Comparison of ENCODE assay signal across 9 cellular contexts in the genomic region with DNA sequence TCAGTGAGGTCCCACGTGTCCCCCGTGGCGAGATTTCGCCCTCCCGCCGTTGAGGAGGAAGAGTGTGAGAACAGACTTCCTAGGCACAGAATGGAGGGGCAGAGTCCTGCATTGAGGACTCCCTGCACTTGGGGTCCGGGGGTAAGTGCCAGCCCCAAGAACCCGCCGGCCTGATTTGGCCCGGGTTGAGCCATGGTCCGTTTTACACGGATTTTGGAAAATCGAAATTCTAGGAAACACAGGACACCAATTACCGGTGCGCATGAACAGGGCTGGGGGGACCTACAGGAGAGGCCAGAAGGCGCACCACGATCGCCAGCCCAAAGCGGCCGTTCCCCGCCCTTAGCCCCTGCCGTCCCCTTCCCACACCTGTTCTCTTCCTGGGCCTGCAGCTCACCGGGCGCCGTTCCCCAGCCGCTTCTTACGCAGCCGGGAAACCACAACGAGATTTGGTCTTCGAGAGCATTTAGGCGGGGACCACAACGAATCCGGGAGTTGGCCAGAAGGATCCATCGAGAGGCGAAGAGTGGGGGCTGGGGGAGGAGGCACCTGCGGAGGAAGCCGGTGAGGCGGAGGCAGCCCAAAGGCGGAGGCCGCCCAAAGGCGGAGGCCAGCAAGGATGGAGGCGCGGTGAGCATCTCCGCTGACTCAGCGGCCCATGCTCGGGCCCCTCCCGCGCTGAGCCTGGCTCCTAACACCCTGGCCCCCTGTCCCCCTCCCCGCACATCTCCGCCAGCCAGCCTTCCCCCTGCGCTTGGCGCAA. TPM values are rescaled to one million over a fixed set of nuclear protein-coding genes. Genes with fewer than 3 reads are reported as not detected.
A peak's percentile ranks its signal among the peaks of the same experiment; 100 is the strongest.
DNase-seq lines count a peak whose midpoint lies in the region; ATAC-seq, FAIRE-seq and TF ChIP-seq lines count a peak whose summit lies in the region.
"Had no signal": no experiment of that assay in that cellular context is flagged by ENCODE, and none has a peak within 500 bp of the region (broad histone marks: within the 10 kb centered on the region; RNA-seq: fewer than 3 reads in every experiment).

No MANE protein-coding gene starts in this region.

- no peak for TF ChIP-seq POLR2A in HepG2 (IDR thresholded peaks at IDR 0.05; ENCODE audit: insufficient read depth in 1 of 2, low read depth in 2 of 2, low read length in 2 of 2)

- H2AFZ ChIP-seq in GM23338 (peak overlapping the region; percentile 94), HepG2 (ENCODE audit: low read length) (no peak overlapping the region)

- H3K4me1 ChIP-seq in BE2C = peaks cover 6% of the 10 kb centered on the region
- H3K4me1 ChIP-seq in GM23338 (ENCODE audit: insufficient read depth) = peaks cover 17% of the 10 kb centered on the region; the same call in 1 of the 2 replicates
- H3K4me1 ChIP-seq in HepG2 (ENCODE audit: insufficient read depth, low read length) = peaks cover 48% of the 10 kb centered on the region

- peak; percentile 13 for ATAC-seq in GM23338
- ATAC-seq in HepG2 = no peak; the same call in 1 of the 3 replicates
- no peak for ATAC-seq in GM18868 (IDR thresholded peaks at IDR 0.05; ENCODE audit: unreplicated experiment)
- no peak for ATAC-seq in HG03196 (IDR thresholded peaks at IDR 0.05; ENCODE audit: unreplicated experiment)
- no peak for ATAC-seq in GM21529 (IDR thresholded peaks at IDR 0.05; ENCODE audit: unreplicated experiment)
- no peak for ATAC-seq in GM18870 (IDR thresholded peaks at IDR 0.05; ENCODE audit: unreplicated experiment)

- no peak for FAIRE-seq in HepG2 (lab: Jason Lieb, UNC)

- peak; percentile 83 for DNase-seq in BE2C
- peak; percentile 65 for DNase-seq in GM23338 (ENCODE audit: low spot score)
- DNase-seq in activated CD4-positive, alpha-beta T cell treated with anti-CD3 and anti-CD28 coated beads, Interleukin-2, amount 10 ng/mL, durations not matched to agents 7 days and 5 days = peak; percentile 29
- DNase-seq in HepG2 (ENCODE audit: low spot score) = no peak

- H3K9me3 ChIP-seq in BE2C (no peaks in the 10 kb centered on the region; the same call in 1 of the 2 replicates), HepG2 (ENCODE audit: low read length) (no peaks in the 10 kb centered on the region)

- WGBS in HepG2 (ENCODE audit: low lambda C conversion rate) = 85% methylated on average over 52 of the region's 52 CpGs

- BruUV-seq in HepG2 (replicated peaks; lab: Mats Ljungman, UMichigan) = no TSS peak

- POLR2A ChIA-PET in activated CD4-positive, alpha-beta T cell treated with anti-CD3 and anti-CD28 coated beads, Interleukin-2, amount 10 ng/mL, durations not matched to agents 7 days and 5 days (lab: Charles Lee) = no interaction called here
- POLR2A ChIA-PET in HepG2 (lab: Yijun Ruan, JAX) = interaction anchor here (1.0 to 2.4 kb wide), 7 partner anchors 8 to 31 kb away, joined by 3 to 31 read pairs (median 11); a partner anchor contains a TSS

- peak overlapping the region; percentile 64 for H3K4me3 Mint-ChIP-seq in GM23338
- peak overlapping the region; percentile 41 for H3K4me3 Mint-ChIP-seq in activated CD4-positive, alpha-beta T cell treated with anti-CD3 and anti-CD28 coated beads, Interleukin-2, amount 10 ng/mL, durations not matched to agents 7 days and 5 days

- H3K4me3 ChIP-seq in BE2C (ENCODE audit: low read depth, low read length) = peak overlapping the region; percentile 74
- H3K4me3 ChIP-seq in GM23338 = peak overlapping the region; percentile 57
- peak overlapping the region; percentile 43 to 63 (median 62); a peak in 5 of 6 replicates for H3K4me3 ChIP-seq in HepG2 (replicated peaks in 1 of 3; ENCODE audit: insufficient read depth in 1 of 3, low read depth in 2 of 3, low read length in 3 of 3)

- H3K9ac ChIP-seq in HepG2 (ENCODE audit: insufficient read depth, low read depth, low read length) = peak overlapping the region; percentile 68

- in situ Hi-C loops in HepG2 (cut with HindIII; ENCODE audit: extremely low pct_ligation_motif_present, low pct_unique_long_range_greater_than_20kb) = no loop called here

- H3K4me1 Mint-ChIP-seq in GM23338 = peaks cover 12% of the 10 kb centered on the region
- peaks cover 37% of the 10 kb centered on the region for H3K4me1 Mint-ChIP-seq in activated CD4-positive, alpha-beta T cell treated with anti-CD3 and anti-CD28 coated beads, Interleukin-2, amount 10 ng/mL, durations not matched to agents 7 days and 5 days

- TF ChIP-seq CTCF in BE2C (IDR thresholded peaks at IDR 0.05; ENCODE audit: low read depth, low read length) (no peak), GM23338 (conservative IDR thresholded peaks at IDR 0.05; ENCODE audit: low read depth in 2 of 2) (no peak), HepG2 (CRISPR knock-in tag; IDR thresholded peaks at IDR 0.05) (no peak)

- H3K36me3 ChIP-seq in BE2C (peaks cover 42% of the 10 kb centered on the region), GM23338 (ENCODE audit: insufficient read depth) (no peaks in the 10 kb centered on the region), HepG2 (replicated peaks in 1 of 2; ENCODE audit: control insufficient read depth in 1 of 2, insufficient read depth in 2 of 2, low read length in 2 of 2) (peaks cover 8% of the 10 kb centered on the region in 2 experiments; a peak in 4 of 5 replicates)

- H3K27ac ChIP-seq in GM23338 (ENCODE audit: low read depth) = no peak overlapping the region
- H3K27ac ChIP-seq in HepG2 (ENCODE audit: extremely low read length, insufficient read depth, low read length) = peak overlapping the region; percentile 27

- TF ChIP-seq EP300 in HepG2 (IDR thresholded peaks at IDR 0.05; ENCODE audit: low read depth in 2 of 2, low read length in 2 of 2) (no peak), HepG2 (CRISPR knock-in tag; IDR thresholded peaks at IDR 0.05; ENCODE audit: borderline replicate concordance) (no peak)

- H3K4me2 ChIP-seq in GM23338 (peak overlapping the region; percentile 80), HepG2 (ENCODE audit: low read depth, low read length) (peak overlapping the region; percentile 75)

- H3K27ac Mint-ChIP-seq in GM23338 = no peak overlapping the region
- no peak overlapping the region for H3K27ac Mint-ChIP-seq in activated CD4-positive, alpha-beta T cell treated with anti-CD3 and anti-CD28 coated beads, Interleukin-2, amount 10 ng/mL, durations not matched to agents 7 days and 5 days

- peaks cover 7% of the 10 kb centered on the region for H3K9me2 ChIP-seq in GM23338 (ENCODE audit: insufficient read depth)

- H3K79me2 ChIP-seq in GM23338 (replicated peaks; ENCODE audit: insufficient read depth) (no peaks in the 10 kb centered on the region), HepG2 (ENCODE audit: insufficient read depth, low read length) (no peaks in the 10 kb centered on the region)

- H3K9me3 Mint-ChIP-seq in GM23338 = peaks cover 24% of the 10 kb centered on the region
- no peaks in the 10 kb centered on the region for H3K9me3 Mint-ChIP-seq in activated CD4-positive, alpha-beta T cell treated with anti-CD3 and anti-CD28 coated beads, Interleukin-2, amount 10 ng/mL, durations not matched to agents 7 days and 5 days

- peaks cover 8% of the 10 kb centered on the region for H3K36me3 Mint-ChIP-seq in GM23338 (ENCODE audit: low read depth)
- H3K36me3 Mint-ChIP-seq in activated CD4-positive, alpha-beta T cell treated with anti-CD3 and anti-CD28 coated beads, Interleukin-2, amount 10 ng/mL, durations not matched to agents 7 days and 5 days (ENCODE audit: low read depth) = peaks cover 10% of the 10 kb centered on the region

- no peaks in the 10 kb centered on the region; the same call in 1 of the 2 replicates for H4K20me1 ChIP-seq in GM23338 (replicated peaks; ENCODE audit: insufficient read depth)
- no peaks in the 10 kb centered on the region for H4K20me1 ChIP-seq in HepG2 (ENCODE audit: insufficient read depth, low read length)

- intact Hi-C loops in HepG2 (cut with micrococcal nuclease; ENCODE audit: unreplicated experiment) = no loop called here

- CTCF ChIA-PET in activated CD4-positive, alpha-beta T cell treated with anti-CD3 and anti-CD28 coated beads, Interleukin-2, amount 10 ng/mL, durations not matched to agents 7 days and 5 days (lab: Charles Lee) = interaction anchor here (1.0 to 2.7 kb wide), 7 partner anchors 9 to 73 kb away, joined by 3 to 9 read pairs (median 4); no protein-coding TSS in a partner anchor
- CTCF ChIA-PET in HepG2 (lab: Yijun Ruan, JAX; ENCODE audit: low intra/inter-chr PET ratio, low total read pairs) = no interaction called here

- TF ChIP-seq RAD21 in HepG2 (CRISPR knock-in tag; IDR thresholded peaks at IDR 0.05) = no peak; the same call in 1 of the 2 replicates

- H3K27me3 Mint-ChIP-seq in GM23338 (ENCODE audit: insufficient read depth, low read depth, poor library complexity) = peaks cover 94% of the 10 kb centered on the region
- peaks cover 70% of the 10 kb centered on the region for H3K27me3 Mint-ChIP-seq in activated CD4-positive, alpha-beta T cell treated with anti-CD3 and anti-CD28 coated beads, Interleukin-2, amount 10 ng/mL, durations not matched to agents 7 days and 5 days

- peaks cover 5% of the 10 kb centered on the region; the same call in 1 of the 2 replicates for H3F3A ChIP-seq in GM23338 (replicated peaks; ENCODE audit: low read depth)

- H3K27me3 ChIP-seq in BE2C (no peaks in the 10 kb centered on the region), GM23338 (ENCODE audit: insufficient read depth) (peaks cover 100% of the 10 kb centered on the region), HepG2 (ENCODE audit: control insufficient read depth in 1 of 2, insufficient read depth in 2 of 2, low read length in 2 of 2) (no peaks in the 10 kb centered on the region)

RNA-seq across cellular contexts. Expression of a gene that starts 0.5 kb away (rescaled TPM):
- 27.0 TPM for polyA plus RNA-seq in BE2C (2012; ENCODE audit: insufficient read depth, insufficient read length, low read depth)
- 0.21 TPM in 1 of 2 replicates, not detected in the other for total RNA-seq in GM23338 (2014; rRNA removed; shearing (Covaris generic))
- 0.16 TPM in 1 of 2 replicates, not detected in the other for polyA plus RNA-seq in GM23338 (2016; fragmentation: Nextera tagmentation; extraction: Ambion mirVana)
- total RNA-seq in activated CD4-positive, alpha-beta T cell treated with anti-CD3 and anti-CD28 coated beads, Interleukin-2, amount 10 ng/mL, durations not matched to agents 7 days and 5 days = under 1 TPM; 0.40 to 0.52 TPM
- 0.20 TPM in 1 of 2 replicates, not detected in the other for total RNA-seq in HepG2 (2016; rRNA removed; fragmentation: Illumina TruSeq; extraction: Trizol)
- total RNA-seq in HepG2 (2016; cell fraction: cytosol; rRNA removed; fragmentation: Illumina TruSeq; extraction: Trizol; ENCODE audit: low read depth) = 0.10 and 0.26 TPM in 2 replicates
- total RNA-seq in HepG2 (2016; cell fraction: insoluble cytoplasmic fraction; rRNA removed; fragmentation: Illumina TruSeq; extraction: Trizol) = 0.28 TPM in 1 of 2 replicates, not detected in the other
- total RNA-seq in HepG2 (2016; cell fraction: membrane; rRNA removed; fragmentation: Illumina TruSeq; extraction: Trizol) = 0.28 TPM in 1 of 2 replicates, not detected in the other
- total RNA-seq in HepG2 (2016; cell fraction: nucleus; rRNA removed; fragmentation: Illumina TruSeq; extraction: Trizol) = not detected in 2 replicates
- 0.05 and 0.09 TPM in 2 replicates for polyA plus RNA-seq in HepG2 (2011; rRNA removed)
- 0.10 and 0.17 TPM in 2 replicates for polyA plus RNA-seq in HepG2 (2011; cell fraction: cytosol; rRNA removed)
- polyA plus RNA-seq in HepG2 (2011; cell fraction: nucleus; rRNA removed) = 0.35 and 0.92 TPM in 2 replicates
- 4.1 and 5.8 TPM in 2 replicates for polyA plus RNA-seq in HepG2 (2012)
- 0.09 and 0.26 TPM in 2 replicates for polyA plus RNA-seq in HepG2 (2016; cell fraction: cytosol; fragmentation: Illumina TruSeq; extraction: Trizol; ENCODE audit: low read depth)
- 0.26 TPM in 1 of 2 replicates, not detected in the other for polyA plus RNA-seq in HepG2 (2016; cell fraction: insoluble cytoplasmic fraction; fragmentation: Illumina TruSeq; extraction: Trizol; ENCODE audit: low read depth)
- 0.62 TPM in 1 of 2 replicates, not detected in the other for polyA plus RNA-seq in HepG2 (2016; cell fraction: membrane; fragmentation: Illumina TruSeq; extraction: Trizol; ENCODE audit: low read depth)
- polyA plus RNA-seq in HepG2 (2016; cell fraction: nucleus; fragmentation: Illumina TruSeq; extraction: Trizol; ENCODE audit: insufficient read depth, low read depth) = 0.66 TPM in 1 of 2 replicates, not detected in the other
- not detected in 2 replicates for polyA minus RNA-seq in HepG2 (2011; rRNA and poly(A)+ RNA removed; ENCODE audit: low replicate concordance)
- not detected in 2 replicates for polyA minus RNA-seq in HepG2 (2011; cell fraction: cytosol; rRNA and poly(A)+ RNA removed)
- not detected in 2 replicates for polyA minus RNA-seq in HepG2 (2011; cell fraction: nucleus; rRNA and poly(A)+ RNA removed)

RNA-seq across cellular contexts. Expression of a gene that starts 6.3 kb away (rescaled TPM):
- 24.9 TPM for polyA plus RNA-seq in BE2C (2012; ENCODE audit: insufficient read depth, insufficient read length, low read depth)
- 10.9 and 14.3 TPM in 2 replicates for total RNA-seq in GM23338 (2014; rRNA removed; shearing (Covaris generic))
- polyA plus RNA-seq in GM23338 (2016; fragmentation: Nextera tagmentation; extraction: Ambion mirVana) (13.1 and 13.4 TPM in 2 replicates), HepG2 (2011; rRNA removed) (22.6 and 22.7 TPM in 2 replicates)
- 10 to 100 TPM; 25.8 to 35.6 TPM for total RNA-seq in activated CD4-positive, alpha-beta T cell treated with anti-CD3 and anti-CD28 coated beads, Interleukin-2, amount 10 ng/mL, durations not matched to agents 7 days and 5 days
- 14.2 and 20.4 TPM in 2 replicates for total RNA-seq in HepG2 (2016; rRNA removed; fragmentation: Illumina TruSeq; extraction: Trizol)
- 37.5 and 42.0 TPM in 2 replicates for total RNA-seq in HepG2 (2016; cell fraction: cytosol; rRNA removed; fragmentation: Illumina TruSeq; extraction: Trizol; ENCODE audit: low read depth)
- 15.5 and 15.6 TPM in 2 replicates for total RNA-seq in HepG2 (2016; cell fraction: insoluble cytoplasmic fraction; rRNA removed; fragmentation: Illumina TruSeq; extraction: Trizol)
- 29.0 and 31.0 TPM in 2 replicates for total RNA-seq in HepG2 (2016; cell fraction: membrane; rRNA removed; fragmentation: Illumina TruSeq; extraction: Trizol)
- 16.2 and 22.2 TPM in 2 replicates for total RNA-seq in HepG2 (2016; cell fraction: nucleus; rRNA removed; fragmentation: Illumina TruSeq; extraction: Trizol)
- 19.8 and 22.8 TPM in 2 replicates for polyA plus RNA-seq in HepG2 (2011; cell fraction: cytosol; rRNA removed)
- 37.4 and 90.3 TPM in 2 replicates for polyA plus RNA-seq in HepG2 (2011; cell fraction: nucleus; rRNA removed)
- polyA plus RNA-seq in HepG2 (2012) = 14.2 and 15.2 TPM in 2 replicates
- polyA plus RNA-seq in HepG2 (2016; cell fraction: cytosol; fragmentation: Illumina TruSeq; extraction: Trizol; ENCODE audit: low read depth) = 20.8 and 23.0 TPM in 2 replicates
- polyA plus RNA-seq in HepG2 (2016; cell fraction: insoluble cytoplasmic fraction; fragmentation: Illumina TruSeq; extraction: Trizol; ENCODE audit: low read depth) = 13.9 and 16.9 TPM in 2 replicates
- polyA plus RNA-seq in HepG2 (2016; cell fraction: membrane; fragmentation: Illumina TruSeq; extraction: Trizol; ENCODE audit: low read depth) = 18.0 and 18.6 TPM in 2 replicates
- polyA plus RNA-seq in HepG2 (2016; cell fraction: nucleus; fragmentation: Illumina TruSeq; extraction: Trizol; ENCODE audit: insufficient read depth, low read depth) = 44.9 and 46.7 TPM in 2 replicates
- 19.3 and 42.8 TPM in 2 replicates for polyA minus RNA-seq in HepG2 (2011; rRNA and poly(A)+ RNA removed; ENCODE audit: low replicate concordance)
- 14.1 and 14.9 TPM in 2 replicates for polyA minus RNA-seq in HepG2 (2011; cell fraction: cytosol; rRNA and poly(A)+ RNA removed)
- 22.8 and 25.0 TPM in 2 replicates for polyA minus RNA-seq in HepG2 (2011; cell fraction: nucleus; rRNA and poly(A)+ RNA removed)

RNA-seq across cellular contexts. Expression of a gene that starts 12.2 kb away (rescaled TPM):
- 15.8 TPM for polyA plus RNA-seq in BE2C (2012; ENCODE audit: insufficient read depth, insufficient read length, low read depth)
- 0.52 and 0.74 TPM in 2 replicates for total RNA-seq in GM23338 (2014; rRNA removed; shearing (Covaris generic))
- polyA plus RNA-seq in GM23338 (2016; fragmentation: Nextera tagmentation; extraction: Ambion mirVana) (0.32 and 0.54 TPM in 2 replicates), HepG2 (2011; rRNA removed) (72.9 and 89.8 TPM in 2 replicates)
- total RNA-seq in activated CD4-positive, alpha-beta T cell treated with anti-CD3 and anti-CD28 coated beads, Interleukin-2, amount 10 ng/mL, durations not matched to agents 7 days and 5 days = under 1 TPM; 0.25 to 0.52 TPM
- 23.9 and 27.6 TPM in 2 replicates for total RNA-seq in HepG2 (2016; rRNA removed; fragmentation: Illumina TruSeq; extraction: Trizol)
- total RNA-seq in HepG2 (2016; cell fraction: cytosol; rRNA removed; fragmentation: Illumina TruSeq; extraction: Trizol; ENCODE audit: low read depth) = 2.6 and 3.3 TPM in 2 replicates
- 22.2 and 26.8 TPM in 2 replicates for total RNA-seq in HepG2 (2016; cell fraction: insoluble cytoplasmic fraction; rRNA removed; fragmentation: Illumina TruSeq; extraction: Trizol)
- total RNA-seq in HepG2 (2016; cell fraction: membrane; rRNA removed; fragmentation: Illumina TruSeq; extraction: Trizol) = 5.5 and 6.0 TPM in 2 replicates
- 33.6 and 38.9 TPM in 2 replicates for total RNA-seq in HepG2 (2016; cell fraction: nucleus; rRNA removed; fragmentation: Illumina TruSeq; extraction: Trizol)
- polyA plus RNA-seq in HepG2 (2011; cell fraction: cytosol; rRNA removed) = 26.2 and 34.1 TPM in 2 replicates
- polyA plus RNA-seq in HepG2 (2011; cell fraction: nucleus; rRNA removed) = 328 and 444 TPM in 2 replicates
- polyA plus RNA-seq in HepG2 (2012) = 18.7 and 45.3 TPM in 2 replicates
- polyA plus RNA-seq in HepG2 (2016; cell fraction: cytosol; fragmentation: Illumina TruSeq; extraction: Trizol; ENCODE audit: low read depth) = 1.8 and 2.4 TPM in 2 replicates
- polyA plus RNA-seq in HepG2 (2016; cell fraction: insoluble cytoplasmic fraction; fragmentation: Illumina TruSeq; extraction: Trizol; ENCODE audit: low read depth) = 24.5 and 26.6 TPM in 2 replicates
- polyA plus RNA-seq in HepG2 (2016; cell fraction: membrane; fragmentation: Illumina TruSeq; extraction: Trizol; ENCODE audit: low read depth) = 3.1 and 3.3 TPM in 2 replicates
- polyA plus RNA-seq in HepG2 (2016; cell fraction: nucleus; fragmentation: Illumina TruSeq; extraction: Trizol; ENCODE audit: insufficient read depth, low read depth) = 74.4 and 79.7 TPM in 2 replicates
- 0.37 and 58.7 TPM in 2 replicates for polyA minus RNA-seq in HepG2 (2011; rRNA and poly(A)+ RNA removed; ENCODE audit: low replicate concordance)
- polyA minus RNA-seq in HepG2 (2011; cell fraction: cytosol; rRNA and poly(A)+ RNA removed) = 15.7 and 18.8 TPM in 2 replicates
- polyA minus RNA-seq in HepG2 (2011; cell fraction: nucleus; rRNA and poly(A)+ RNA removed) = 68.4 and 72.2 TPM in 2 replicates
- total RNA-seq: mononuclear cell had no signal

RNA-seq across cellular contexts. Expression of a gene that starts 14.4 kb away (rescaled TPM):
- 3.0 TPM for polyA plus RNA-seq in BE2C (2012; ENCODE audit: insufficient read depth, insufficient read length, low read depth)
- total RNA-seq in GM23338 (2014; rRNA removed; shearing (Covaris generic)) = 0.24 TPM in 1 of 2 replicates, not detected in the other
- polyA plus RNA-seq in GM23338 (2016; fragmentation: Nextera tagmentation; extraction: Ambion mirVana) = 0.57 and 0.82 TPM in 2 replicates
- total RNA-seq in activated CD4-positive, alpha-beta T cell treated with anti-CD3 and anti-CD28 coated beads, Interleukin-2, amount 10 ng/mL, durations not matched to agents 7 days and 5 days = under 1 TPM in 1 of 2 experiments, not detected in 1; 0.25 TPM
- total RNA-seq in HepG2 (2016; rRNA removed; fragmentation: Illumina TruSeq; extraction: Trizol) = 4.0 and 8.1 TPM in 2 replicates
- total RNA-seq in HepG2 (2016; cell fraction: cytosol; rRNA removed; fragmentation: Illumina TruSeq; extraction: Trizol; ENCODE audit: low read depth) = 1.6 and 4.3 TPM in 2 replicates
- total RNA-seq in HepG2 (2016; cell fraction: insoluble cytoplasmic fraction; rRNA removed; fragmentation: Illumina TruSeq; extraction: Trizol) = 7.3 and 8.7 TPM in 2 replicates
- total RNA-seq in HepG2 (2016; cell fraction: membrane; rRNA removed; fragmentation: Illumina TruSeq; extraction: Trizol) = 2.9 and 6.9 TPM in 2 replicates
- total RNA-seq in HepG2 (2016; cell fraction: nucleus; rRNA removed; fragmentation: Illumina TruSeq; extraction: Trizol) = 6.7 and 10.5 TPM in 2 replicates
- polyA plus RNA-seq in HepG2 (2011; rRNA removed) = 6.4 and 7.3 TPM in 2 replicates
- polyA plus RNA-seq in HepG2 (2011; cell fraction: cytosol; rRNA removed) = 5.1 and 7.2 TPM in 2 replicates
- 43.6 and 46.5 TPM in 2 replicates for polyA plus RNA-seq in HepG2 (2011; cell fraction: nucleus; rRNA removed)
- polyA plus RNA-seq in HepG2 (2012) = 7.8 and 8.2 TPM in 2 replicates
- 3.0 and 3.5 TPM in 2 replicates for polyA plus RNA-seq in HepG2 (2016; cell fraction: cytosol; fragmentation: Illumina TruSeq; extraction: Trizol; ENCODE audit: low read depth)
- polyA plus RNA-seq in HepG2 (2016; cell fraction: insoluble cytoplasmic fraction; fragmentation: Illumina TruSeq; extraction: Trizol; ENCODE audit: low read depth) = 8.9 and 9.5 TPM in 2 replicates
- polyA plus RNA-seq in HepG2 (2016; cell fraction: membrane; fragmentation: Illumina TruSeq; extraction: Trizol; ENCODE audit: low read depth) = 4.3 and 5.5 TPM in 2 replicates
- polyA plus RNA-seq in HepG2 (2016; cell fraction: nucleus; fragmentation: Illumina TruSeq; extraction: Trizol; ENCODE audit: insufficient read depth, low read depth) = 14.4 and 14.6 TPM in 2 replicates
- 0.14 and 7.2 TPM in 2 replicates for polyA minus RNA-seq in HepG2 (2011; rRNA and poly(A)+ RNA removed; ENCODE audit: low replicate concordance)
- polyA minus RNA-seq in HepG2 (2011; cell fraction: cytosol; rRNA and poly(A)+ RNA removed) = 3.6 TPM in 2 replicates
- 9.8 and 12.1 TPM in 2 replicates for polyA minus RNA-seq in HepG2 (2011; cell fraction: nucleus; rRNA and poly(A)+ RNA removed)

RNA-seq across cellular contexts. Expression of a gene that starts 15.7 kb away (rescaled TPM):
- polyA plus RNA-seq in BE2C (2012; ENCODE audit: insufficient read depth, insufficient read length, low read depth) = 222 TPM
- total RNA-seq in GM23338 (2014; rRNA removed; shearing (Covaris generic)) = 89.4 and 105 TPM in 2 replicates
- polyA plus RNA-seq in GM23338 (2016; fragmentation: Nextera tagmentation; extraction: Ambion mirVana) = 98.7 and 101 TPM in 2 replicates
- 100 to 1,000 TPM; 116 to 136 TPM for total RNA-seq in activated CD4-positive, alpha-beta T cell treated with anti-CD3 and anti-CD28 coated beads, Interleukin-2, amount 10 ng/mL, durations not matched to agents 7 days and 5 days
- total RNA-seq in HepG2 (2016; rRNA removed; fragmentation: Illumina TruSeq; extraction: Trizol) = 67.0 and 174 TPM in 2 replicates
- 95.5 and 114 TPM in 2 replicates for total RNA-seq in HepG2 (2016; cell fraction: cytosol; rRNA removed; fragmentation: Illumina TruSeq; extraction: Trizol; ENCODE audit: low read depth)
- 65.6 and 181 TPM in 2 replicates for total RNA-seq in HepG2 (2016; cell fraction: insoluble cytoplasmic fraction; rRNA removed; fragmentation: Illumina TruSeq; extraction: Trizol)
- total RNA-seq in HepG2 (2016; cell fraction: membrane; rRNA removed; fragmentation: Illumina TruSeq; extraction: Trizol) = 120 and 144 TPM in 2 replicates
- total RNA-seq in HepG2 (2016; cell fraction: nucleus; rRNA removed; fragmentation: Illumina TruSeq; extraction: Trizol) = 197 and 227 TPM in 2 replicates
- polyA plus RNA-seq in HepG2 (2011; rRNA removed) = 267 and 291 TPM in 2 replicates
- polyA plus RNA-seq in HepG2 (2011; cell fraction: cytosol; rRNA removed) = 214 and 249 TPM in 2 replicates
- polyA plus RNA-seq in HepG2 (2011; cell fraction: nucleus; rRNA removed) = 1,050 and 1,263 TPM in 2 replicates
- 138 and 140 TPM in 2 replicates for polyA plus RNA-seq in HepG2 (2012)
- polyA plus RNA-seq in HepG2 (2016; cell fraction: cytosol; fragmentation: Illumina TruSeq; extraction: Trizol; ENCODE audit: low read depth) = 118 and 134 TPM in 2 replicates
- polyA plus RNA-seq in HepG2 (2016; cell fraction: insoluble cytoplasmic fraction; fragmentation: Illumina TruSeq; extraction: Trizol; ENCODE audit: low read depth) = 70.3 and 84.7 TPM in 2 replicates
- polyA plus RNA-seq in HepG2 (2016; cell fraction: membrane; fragmentation: Illumina TruSeq; extraction: Trizol; ENCODE audit: low read depth) = 127 and 139 TPM in 2 replicates
- polyA plus RNA-seq in HepG2 (2016; cell fraction: nucleus; fragmentation: Illumina TruSeq; extraction: Trizol; ENCODE audit: insufficient read depth, low read depth) = 543 and 555 TPM in 2 replicates
- 211 and 273 TPM in 2 replicates for polyA minus RNA-seq in HepG2 (2011; rRNA and poly(A)+ RNA removed; ENCODE audit: low replicate concordance)
- polyA minus RNA-seq in HepG2 (2011; cell fraction: cytosol; rRNA and poly(A)+ RNA removed) = 79.8 and 82.9 TPM in 2 replicates
- polyA minus RNA-seq in HepG2 (2011; cell fraction: nucleus; rRNA and poly(A)+ RNA removed) = 199 and 204 TPM in 2 replicates
